In genomic region chr17:16287563-16288027, GRCh38 we compare ENCODE assay signal across 1 cellular context.
TF ChIP-seq lines count a peak whose summit lies in the region.

No MANE protein-coding gene starts in this region.

TF ChIP-seq in GM23338, 12 proteins besides CTCF, POLR2A, EP300 and RAD21 (continued from another document):
- no peak for TF ChIP-seq REST (IDR thresholded peaks at IDR 0.05; ENCODE audit: unreplicated experiment)
- TF ChIP-seq ZNF114 (CRISPR knock-in tag; IDR thresholded peaks at IDR 0.05), result no peak
- TF ChIP-seq EZH2 (IDR thresholded peaks at IDR 0.05; ENCODE audit: low read depth, unreplicated experiment), result no peak
- no peak for TF ChIP-seq EZH2phosphoT487 (IDR thresholded peaks at IDR 0.05; ENCODE audit: unreplicated experiment)
- TF ChIP-seq STAT1 (IDR thresholded peaks at IDR 0.05; ENCODE audit: unreplicated experiment), result no peak
- no peak for TF ChIP-seq CREB1 (CRISPR knock-in tag; IDR thresholded peaks at IDR 0.05; ENCODE audit: low read depth)
- no peak for TF ChIP-seq ZNF331 (CRISPR knock-in tag; IDR thresholded peaks at IDR 0.05; ENCODE audit: low read depth)
